7 cellular contexts compared by ENCODE assay signal in genomic region chrX:40112996-40113395, GRCh38.
"Had no signal": no experiment of that assay in that cellular context is flagged by ENCODE, and none has a peak within 500 bp of the region (broad histone marks: within the 10 kb centered on the region; RNA-seq: fewer than 3 reads in every experiment).

No MANE protein-coding gene starts in this region.

- ATAC-seq: GM12878 had no signal

- H3K4me3 ChIP-seq: GM12878 had no signal

- FAIRE-seq: GM12878, GM12891, GM12892, GM18507, GM19239 had no signal

- DNase-seq: GDM1, GF-D8 had no signal
